ENCODE assay signal across 1 cellular context in the genomic region with DNA sequence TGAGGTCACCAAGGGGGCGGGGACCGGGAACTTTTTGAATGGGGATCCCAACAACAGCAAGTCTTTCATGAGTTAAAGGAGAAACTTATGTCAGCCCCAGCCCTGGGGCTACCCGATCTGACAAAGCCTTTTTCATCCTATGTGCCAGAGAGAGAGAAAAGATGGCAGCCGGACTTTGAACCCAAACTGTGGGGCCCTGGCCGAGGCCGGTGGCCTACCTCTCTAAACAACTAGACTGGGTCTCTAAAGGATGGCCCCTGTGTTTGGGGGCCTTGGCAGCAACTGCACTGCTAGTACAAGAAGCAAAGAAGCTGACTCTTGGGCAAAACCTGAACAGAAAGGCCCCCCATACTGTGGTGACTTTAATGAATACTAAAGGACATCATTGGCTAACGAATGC.
TF ChIP-seq lines count a peak whose summit lies in the region.

No MANE protein-coding gene starts in this region.

TF ChIP-seq in HepG2, 621 proteins besides CTCF, POLR2A, EP300 and RAD21:
- TF ChIP-seq ZFY (CRISPR knock-in tag; IDR thresholded peaks at IDR 0.05) (peak; percentile 29; the same call in 1 of the 2 replicates), HNF4A (CRISPR knock-in tag; IDR thresholded peaks at IDR 0.05) (peak; percentile 66), ZFX (CRISPR knock-in tag; IDR thresholded peaks at IDR 0.05; ENCODE audit: low read depth) (peak; percentile 24; the same call in 1 of the 2 replicates), YY1 (IDR thresholded peaks at IDR 0.05; ENCODE audit: insufficient read depth, insufficient replicate concordance, low read depth, low read length) (peak; percentile 49), ZNF644 (CRISPR knock-in tag; IDR thresholded peaks at IDR 0.05; ENCODE audit: low read depth) (peak; percentile 20; the same call in 1 of the 2 replicates), KDM6A (CRISPR knock-in tag; IDR thresholded peaks at IDR 0.05; ENCODE audit: low read depth) (0 out of 2 replicates have a peak, but pooled peaks have one; percentile 5)
- TF ChIP-seq, protein P1, sequence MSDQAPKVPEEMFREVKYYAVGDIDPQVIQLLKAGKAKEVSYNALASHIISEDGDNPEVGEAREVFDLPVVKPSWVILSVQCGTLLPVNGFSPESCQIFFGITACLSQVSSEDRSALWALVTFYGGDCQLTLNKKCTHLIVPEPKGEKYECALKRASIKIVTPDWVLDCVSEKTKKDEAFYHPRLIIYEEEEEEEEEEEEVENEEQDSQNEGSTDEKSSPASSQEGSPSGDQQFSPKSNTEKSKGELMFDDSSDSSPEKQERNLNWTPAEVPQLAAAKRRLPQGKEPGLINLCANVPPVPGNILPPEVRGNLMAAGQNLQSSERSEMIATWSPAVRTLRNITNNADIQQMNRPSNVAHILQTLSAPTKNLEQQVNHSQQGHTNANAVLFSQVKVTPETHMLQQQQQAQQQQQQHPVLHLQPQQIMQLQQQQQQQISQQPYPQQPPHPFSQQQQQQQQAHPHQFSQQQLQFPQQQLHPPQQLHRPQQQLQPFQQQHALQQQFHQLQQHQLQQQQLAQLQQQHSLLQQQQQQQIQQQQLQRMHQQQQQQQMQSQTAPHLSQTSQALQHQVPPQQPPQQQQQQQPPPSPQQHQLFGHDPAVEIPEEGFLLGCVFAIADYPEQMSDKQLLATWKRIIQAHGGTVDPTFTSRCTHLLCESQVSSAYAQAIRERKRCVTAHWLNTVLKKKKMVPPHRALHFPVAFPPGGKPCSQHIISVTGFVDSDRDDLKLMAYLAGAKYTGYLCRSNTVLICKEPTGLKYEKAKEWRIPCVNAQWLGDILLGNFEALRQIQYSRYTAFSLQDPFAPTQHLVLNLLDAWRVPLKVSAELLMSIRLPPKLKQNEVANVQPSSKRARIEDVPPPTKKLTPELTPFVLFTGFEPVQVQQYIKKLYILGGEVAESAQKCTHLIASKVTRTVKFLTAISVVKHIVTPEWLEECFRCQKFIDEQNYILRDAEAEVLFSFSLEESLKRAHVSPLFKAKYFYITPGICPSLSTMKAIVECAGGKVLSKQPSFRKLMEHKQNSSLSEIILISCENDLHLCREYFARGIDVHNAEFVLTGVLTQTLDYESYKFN (CRISPR knock-in tag; conservative IDR thresholded peaks at IDR 0.05), result peak; percentile 29; the same call in 1 of the 2 replicates
- TF ChIP-seq, protein P2, sequence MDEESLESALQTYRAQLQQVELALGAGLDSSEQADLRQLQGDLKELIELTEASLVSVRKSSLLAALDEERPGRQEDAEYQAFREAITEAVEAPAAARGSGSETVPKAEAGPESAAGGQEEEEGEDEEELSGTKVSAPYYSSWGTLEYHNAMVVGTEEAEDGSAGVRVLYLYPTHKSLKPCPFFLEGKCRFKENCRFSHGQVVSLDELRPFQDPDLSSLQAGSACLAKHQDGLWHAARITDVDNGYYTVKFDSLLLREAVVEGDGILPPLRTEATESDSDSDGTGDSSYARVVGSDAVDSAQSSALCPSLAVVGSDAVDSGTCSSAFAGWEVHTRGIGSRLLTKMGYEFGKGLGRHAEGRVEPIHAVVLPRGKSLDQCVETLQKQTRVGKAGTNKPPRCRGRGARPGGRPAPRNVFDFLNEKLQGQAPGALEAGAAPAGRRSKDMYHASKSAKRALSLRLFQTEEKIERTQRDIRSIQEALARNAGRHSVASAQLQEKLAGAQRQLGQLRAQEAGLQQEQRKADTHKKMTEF (CRISPR knock-in tag; IDR thresholded peaks at IDR 0.05), result peak; percentile 27; the same call in 1 of the 2 replicates
TF ChIP-seq in HepG2: peak in this region for 8; not testable (repeated sequence) for 613.
